Comparison of ENCODE assay signal across 10 cellular contexts in genomic region chr1:117826551-117827078, GRCh38.
DNase-seq lines count a peak whose midpoint lies in the region; ATAC-seq and TF ChIP-seq lines count a peak whose summit lies in the region.
"Had no signal": no experiment of that assay in that cellular context is flagged by ENCODE, and none has a peak within 500 bp of the region (broad histone marks: within the 10 kb centered on the region; RNA-seq: fewer than 3 reads in every experiment).

No MANE protein-coding gene starts in this region.

- intact Hi-C loops in Panc1 (cut with micrococcal nuclease; ENCODE audit: unreplicated experiment) = no loop called here
- intact Hi-C loops in posterior vena cava (cut with DNase I) = no loop called here

- H3K27me3 ChIP-seq in DND-41 (ENCODE audit: insufficient read depth, low read length, poor library complexity) (no peaks in the 10 kb centered on the region), Panc1 (ENCODE audit: control insufficient read depth, insufficient read depth, low read length) (no peaks in the 10 kb centered on the region)

- POLR2A ChIA-PET in Panc1 (lab: Charles Lee) = no interaction called here

- peaks cover 7% of the 10 kb centered on the region for H3K9me3 Mint-ChIP-seq in activated T-cell treated with anti-CD3 and anti-CD28 coated beads, Interleukin-2, amount 50 U/mL, for 24 hours
- H3K9me3 Mint-ChIP-seq in stimulated activated memory B cell treated with anti-CD40 and anti-IgM and Interleukin-4, amounts not matched to agents 10 μg/mL and 1 μg/mL and 100 μg/mL, for 72 hours = peaks cover 5% of the 10 kb centered on the region

- H2AFZ ChIP-seq in DND-41 (ENCODE audit: low read depth, low read length) = no peak overlapping the region

- H3K27ac ChIP-seq in DND-41 (ENCODE audit: low read length) (no peak overlapping the region), Panc1 (ENCODE audit: low read length) (no peak overlapping the region), substantia nigra (ENCODE audit: low read depth, low read length, poor library complexity, severe bottlenecking) (no peak overlapping the region)

- H3K79me2 ChIP-seq in DND-41 (ENCODE audit: insufficient read depth, low read length) = no peaks in the 10 kb centered on the region

- in situ Hi-C loops in Panc1 (cut with HindIII; ENCODE audit: low pct_unique_long_range_greater_than_20kb, low sequenced_read_pairs) = no loop called here

- H3K27me3 Mint-ChIP-seq in activated T-cell treated with anti-CD3 and anti-CD28 coated beads, Interleukin-2, amount 50 U/mL, for 24 hours = peaks cover 40% of the 10 kb centered on the region
- H3K27me3 Mint-ChIP-seq in stimulated activated memory B cell treated with anti-CD40 and anti-IgM and Interleukin-4, amounts not matched to agents 10 μg/mL and 1 μg/mL and 100 μg/mL, for 72 hours = peaks cover 15% of the 10 kb centered on the region

- DNase-seq in DND-41 = no peak
- DNase-seq in Panc1 (ENCODE audit: low read depth, low spot score) = peak; percentile 41
- peak; percentile 90 for DNase-seq in fibroblast of peridontal ligament (ENCODE audit: extremely low read depth)
- DNase-seq in posterior vena cava (ENCODE audit: low spot score) = peak; percentile 85
- no peak for DNase-seq in substantia nigra (lab: John Stamatoyannopoulos, UW)
- no peak for DNase-seq in NOMO-1 (lab: John Stamatoyannopoulos, UW; ENCODE audit: unreplicated experiment in 2 of 2)
- DNase-seq in activated T-cell treated with anti-CD3 and anti-CD28 coated beads, Interleukin-2, amount 50 U/mL, for 24 hours = no peak
- DNase-seq: NCI-H510A had no signal

- H3K36me3 ChIP-seq in DND-41 (ENCODE audit: insufficient read depth, low read length) (no peaks in the 10 kb centered on the region), Panc1 (ENCODE audit: control insufficient read depth, insufficient read depth, low read length) (no peaks in the 10 kb centered on the region)

- no peak overlapping the region for H3K27ac Mint-ChIP-seq in activated T-cell treated with anti-CD3 and anti-CD28 coated beads, Interleukin-2, amount 50 U/mL, for 24 hours
- no peak overlapping the region for H3K27ac Mint-ChIP-seq in stimulated activated memory B cell treated with anti-CD40 and anti-IgM and Interleukin-4, amounts not matched to agents 10 μg/mL and 1 μg/mL and 100 μg/mL, for 72 hours
- H3K27ac Mint-ChIP-seq: progenitor cell of endocrine pancreas had no signal

- H3K9me3 ChIP-seq in DND-41 (ENCODE audit: insufficient read depth, low read length, severe bottlenecking) = peaks cover 6% of the 10 kb centered on the region
- no peaks in the 10 kb centered on the region for H3K9me3 ChIP-seq in Panc1 (ENCODE audit: control insufficient read depth, insufficient read depth, low read depth, low read length)

- no peak overlapping the region for H3K9ac ChIP-seq in DND-41 (ENCODE audit: low read depth, low read length)

- no peaks in the 10 kb centered on the region for H4K20me1 ChIP-seq in DND-41 (ENCODE audit: insufficient read depth, low read length)

- H3K4me1 Mint-ChIP-seq in activated T-cell treated with anti-CD3 and anti-CD28 coated beads, Interleukin-2, amount 50 U/mL, for 24 hours (ENCODE audit: low read depth) = peaks cover 2% of the 10 kb centered on the region
- no peaks in the 10 kb centered on the region for H3K4me1 Mint-ChIP-seq in stimulated activated memory B cell treated with anti-CD40 and anti-IgM and Interleukin-4, amounts not matched to agents 10 μg/mL and 1 μg/mL and 100 μg/mL, for 72 hours

- no peaks in the 10 kb centered on the region for H3K4me1 ChIP-seq in DND-41 (ENCODE audit: insufficient read depth, low read length)
- H3K4me1 ChIP-seq in Panc1 (ENCODE audit: control insufficient read depth, insufficient read depth, low read length) = no peaks in the 10 kb centered on the region

- TF ChIP-seq CTCF in DND-41 (IDR thresholded peaks at IDR 0.05; ENCODE audit: borderline replicate concordance, extremely low read depth, low read length, poor library complexity, severe bottlenecking) (no peak), Panc1 (IDR thresholded peaks at IDR 0.05) (no peak)

- no peak overlapping the region for H3K4me3 ChIP-seq in DND-41 (ENCODE audit: low read depth in 1 of 2, low read length in 2 of 2)
- no peak overlapping the region for H3K4me3 ChIP-seq in Panc1 (ENCODE audit: low read depth in 2 of 2, low read length in 2 of 2)

- no TSS peak for BruUV-seq in Panc1 (replicated peaks; lab: Mats Ljungman, UMichigan)

- H3K4me2 ChIP-seq in DND-41 (ENCODE audit: insufficient read depth, low read length) = no peak overlapping the region

- peak; percentile 73; the same call in 2 of the 3 replicates for ATAC-seq in DND-41 (ENCODE audit: insufficient read depth, low read depth)
- peak; percentile 63; the same call in 1 of the 2 replicates for ATAC-seq in Panc1
- ATAC-seq in stimulated activated memory B cell treated with anti-CD40 and anti-IgM and Interleukin-4, amounts not matched to agents 10 μg/mL and 1 μg/mL and 100 μg/mL, for 72 hours = no peak

- H3K4me3 Mint-ChIP-seq in activated T-cell treated with anti-CD3 and anti-CD28 coated beads, Interleukin-2, amount 50 U/mL, for 24 hours = no peak overlapping the region
- no peak overlapping the region for H3K4me3 Mint-ChIP-seq in stimulated activated memory B cell treated with anti-CD40 and anti-IgM and Interleukin-4, amounts not matched to agents 10 μg/mL and 1 μg/mL and 100 μg/mL, for 72 hours

- no peaks in the 10 kb centered on the region for H3K36me3 Mint-ChIP-seq in activated T-cell treated with anti-CD3 and anti-CD28 coated beads, Interleukin-2, amount 50 U/mL, for 24 hours (ENCODE audit: low read depth)
- H3K36me3 Mint-ChIP-seq in stimulated activated memory B cell treated with anti-CD40 and anti-IgM and Interleukin-4, amounts not matched to agents 10 μg/mL and 1 μg/mL and 100 μg/mL, for 72 hours = no peaks in the 10 kb centered on the region

- CTCF ChIA-PET in Panc1 (lab: Charles Lee) = no interaction called here

Comparison
In these comparisons a context has a peak if more than half of its experiments do, and no peak if none do; other contexts are left out.
1. DNase-seq: peak in Panc1 (single experiment), fibroblast of peridontal ligament (single experiment) and posterior vena cava (single experiment); none in DND-41 (single experiment), substantia nigra (0 of 49), NOMO-1 (0 of 2) and activated T-cell treated with anti-CD3 and anti-CD28 coated beads, Interleukin-2, amount 50 U/mL, for 24 hours (single experiment).